8 cellular contexts compared by ENCODE assay signal in the genomic region with DNA sequence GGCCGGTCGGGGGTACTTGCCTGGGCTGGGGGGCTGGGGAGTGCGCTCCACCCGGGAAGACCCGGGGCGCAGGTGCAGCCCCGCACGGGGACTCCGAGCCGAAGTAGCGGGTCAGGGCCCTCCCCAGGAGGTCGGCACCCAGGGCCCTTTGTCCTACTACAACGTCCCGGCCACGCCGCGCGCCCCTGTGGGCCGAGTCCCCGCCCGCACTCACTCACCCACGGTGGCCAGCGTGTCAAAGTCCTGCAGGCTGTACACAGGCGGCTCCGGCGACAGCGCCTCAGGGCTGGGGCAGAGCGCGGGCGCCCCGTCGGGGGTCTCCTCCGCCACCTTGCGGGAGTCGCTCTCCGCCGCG. TPM values are rescaled to one million over a fixed set of nuclear protein-coding genes. Genes with fewer than 3 reads are reported as not detected.
DNase-seq lines count a peak whose midpoint lies in the region; ATAC-seq and TF ChIP-seq lines count a peak whose summit lies in the region.

No MANE protein-coding gene starts in this region.

- peak; percentile 25 for ATAC-seq in HG02852 (IDR thresholded peaks at IDR 0.05; ENCODE audit: unreplicated experiment)
- peak; percentile 2 for ATAC-seq in foreskin keratinocyte
- peak; percentile 23 for ATAC-seq in sciatic nerve

- peak overlapping the region; percentile 50 for H3K27ac ChIP-seq in foreskin keratinocyte

- H3K27me3 ChIP-seq in foreskin keratinocyte: no peaks in the 10 kb centered on the region

- DNase-seq in NCI-H345 (lab: John Stamatoyannopoulos, UW): peak; percentile 30
- no peak for DNase-seq in NCI-H345 treated with DMSO at 0.1 percent for 48 hours (lab: John Stamatoyannopoulos, UW; ENCODE audit: unreplicated experiment)
- DNase-seq in T-helper 22 cell (ENCODE audit: low read depth): peak; percentile 8
- no peak for DNase-seq in foreskin keratinocyte
- DNase-seq in sciatic nerve (ENCODE audit: low spot score): peak; percentile 76
- no peak for DNase-seq in stimulated activated CD4-positive, alpha-beta T cell treated with anti-CD3 and anti-CD28 coated beads, Interleukin-12 subunit alpha, Interleukin-12 subunit beta, amount 100 ng/mL, for 4 hours
- DNase-seq in NOMO-1 (lab: John Stamatoyannopoulos, UW; ENCODE audit: unreplicated experiment in 2 of 2): no peak

- intact Hi-C loops in sciatic nerve (cut with DNase I): no loop called here

- no peak for TF ChIP-seq CTCF in foreskin keratinocyte (conservative IDR thresholded peaks at IDR 0.05)

- no peaks in the 10 kb centered on the region for H3K4me1 ChIP-seq in foreskin keratinocyte

RNA-seq across cellular contexts. Expression of gene PRKX, which starts 0.6 kb away (rescaled TPM):
- 18.7 and 25.9 TPM in 2 replicates for total RNA-seq in foreskin keratinocyte
- polyA plus RNA-seq in foreskin keratinocyte: 7.0 and 8.7 TPM in 2 replicates
- 28.9 TPM for total RNA-seq in sciatic nerve

Comparison
In these comparisons a context has a peak if more than half of its experiments do, and no peak if none do; other contexts are left out.
1. DNase-seq: peak in NCI-H345 (single experiment), T-helper 22 cell (single experiment) and sciatic nerve (single experiment); none in NCI-H345 treated with DMSO at 0.1 percent for 48 hours (single experiment), foreskin keratinocyte (0 of 2), stimulated activated CD4-positive, alpha-beta T cell treated with anti-CD3 and anti-CD28 coated beads, Interleukin-12 subunit alpha, Interleukin-12 subunit beta, amount 100 ng/mL, for 4 hours (single experiment) and NOMO-1 (0 of 2).
2. Peak in every context shown above with its lines, with median percentiles within 50 percentile points of each other: ATAC-seq.